In genomic region chr22:21946262-21946925, GRCh38 we compare ENCODE assay signal across 14 cellular contexts. TPM values are rescaled to one million over a fixed set of nuclear protein-coding genes. Genes with fewer than 3 reads are reported as not detected.
DNase-seq lines count a peak whose midpoint lies in the region; ATAC-seq and TF ChIP-seq lines count a peak whose summit lies in the region.
"Had no signal": no experiment of that assay in that cellular context is flagged by ENCODE, and none has a peak within 500 bp of the region (broad histone marks: within the 10 kb centered on the region; RNA-seq: fewer than 3 reads in every experiment).

No MANE protein-coding gene starts in this region.

- no peak overlapping the region for H3K4me3 Mint-ChIP-seq in HFFc6
- H3K4me3 Mint-ChIP-seq: activated naive CD8-positive, alpha-beta T cell treated with anti-CD3 and anti-CD28 coated beads, Interleukin-2, amount 10 ng/mL, durations not matched to agents 7 days and 5 days; CD4-positive, alpha-beta T cell had no signal

- H3K4me3 ChIP-seq in breast epithelium (peak overlapping the region in 1 of 3 donors; percentile 26), lower lobe of right lung (no peak overlapping the region), stomach smooth muscle (ENCODE audit: low read length in 2 of 2) (no peak overlapping the region)
- H3K4me3 ChIP-seq: colonic mucosa, ovary had no signal

- peak overlapping the region; percentile 97 for H3K27ac Mint-ChIP-seq in HFFc6
- H3K27ac Mint-ChIP-seq: activated naive CD8-positive, alpha-beta T cell treated with anti-CD3 and anti-CD28 coated beads, Interleukin-2, amount 10 ng/mL, durations not matched to agents 7 days and 5 days; CD4-positive, alpha-beta T cell had no signal

- peaks cover 16% of the 10 kb centered on the region for H3K36me3 Mint-ChIP-seq in HFFc6 (ENCODE audit: low read depth)

- H3K9ac ChIP-seq in stomach smooth muscle (ENCODE audit: low read length in 2 of 2) = peak overlapping the region in 1 of 2 donors; percentile 47

- intact Hi-C loops in breast epithelium (cut with DNase I; ENCODE audit: low total_unique reads) = no loop called here
- intact Hi-C loops in lower lobe of right lung (cut with DNase I) = no loop called here

- no peaks in the 10 kb centered on the region for H3K9me3 ChIP-seq in breast epithelium
- H3K9me3 ChIP-seq in lower lobe of right lung = no peaks in the 10 kb centered on the region
- H3K9me3 ChIP-seq in stomach smooth muscle (ENCODE audit: control insufficient read depth in 2 of 2, low read length in 2 of 2) = no peaks in the 10 kb centered on the region
- H3K9me3 ChIP-seq: colonic mucosa, ovary had no signal

- H3K4me1 Mint-ChIP-seq in HFFc6 (ENCODE audit: low read depth) = peaks cover 70% of the 10 kb centered on the region

- H3K27me3 ChIP-seq in breast epithelium (no peaks in the 10 kb centered on the region), lower lobe of right lung (ENCODE audit: low read depth) (no peaks in the 10 kb centered on the region), stomach smooth muscle (ENCODE audit: control insufficient read depth in 1 of 2, insufficient read depth in 2 of 2, low read length in 2 of 2) (no peaks in the 10 kb centered on the region)
- H3K27me3 ChIP-seq: colonic mucosa, ovary had no signal

- TF ChIP-seq CTCF in HFFc6 (IDR thresholded peaks at IDR 0.05) (no peak), breast epithelium (IDR thresholded peaks at IDR 0.05) (no peak), lower lobe of right lung (IDR thresholded peaks at IDR 0.05) (no peak)

- H3K36me3 ChIP-seq in breast epithelium (no peaks in the 10 kb centered on the region), lower lobe of right lung (peaks cover 27% of the 10 kb centered on the region), stomach smooth muscle (ENCODE audit: control insufficient read depth in 2 of 2, insufficient read depth in 2 of 2, low read length in 2 of 2) (peaks cover 14 to 15% of the 10 kb centered on the region in 2 donors)
- H3K36me3 ChIP-seq: colonic mucosa, ovary had no signal

- H3K27me3 Mint-ChIP-seq in HFFc6 (ENCODE audit: insufficient read depth) = no peaks in the 10 kb centered on the region; the same call in 1 of the 2 replicates
- H3K27me3 Mint-ChIP-seq: activated naive CD8-positive, alpha-beta T cell treated with anti-CD3 and anti-CD28 coated beads, Interleukin-2, amount 10 ng/mL, durations not matched to agents 7 days and 5 days; CD4-positive, alpha-beta T cell had no signal

- ATAC-seq in lower lobe of right lung = no peak

- no peaks in the 10 kb centered on the region for H3K9me3 Mint-ChIP-seq in HFFc6
- H3K9me3 Mint-ChIP-seq: activated naive CD8-positive, alpha-beta T cell treated with anti-CD3 and anti-CD28 coated beads, Interleukin-2, amount 10 ng/mL, durations not matched to agents 7 days and 5 days; CD4-positive, alpha-beta T cell had no signal

- H3K4me1 ChIP-seq in breast epithelium (peaks cover under 1 to 17% of the 10 kb centered on the region in 2 donors), lower lobe of right lung (peaks cover 94% of the 10 kb centered on the region), stomach smooth muscle (ENCODE audit: control insufficient read depth, insufficient read depth, low read length) (peaks cover 46% of the 10 kb centered on the region)

- TF ChIP-seq POLR2A in breast epithelium (IDR thresholded peaks at IDR 0.05) = no peak

- no peak for DNase-seq in HFFc6
- no peak for DNase-seq in breast epithelium (ENCODE audit: low spot score in 2 of 2)
- no peak for DNase-seq in lower lobe of right lung
- no peak for DNase-seq in NCI-H748 treated with DMSO at 0.1 percent for 48 hours (lab: John Stamatoyannopoulos, UW)
- DNase-seq in NCI-H774 (lab: John Stamatoyannopoulos, UW) = no peak
- DNase-seq in NCI-H345 (lab: John Stamatoyannopoulos, UW) = no peak
- DNase-seq in T-helper 2 cell = no peak
- DNase-seq: activated naive CD8-positive, alpha-beta T cell treated with anti-CD3 and anti-CD28 coated beads, Interleukin-2, amount 10 ng/mL, durations not matched to agents 7 days and 5 days; CD4-positive, alpha-beta T cell; colonic mucosa; GDM1; NCI-H1436 treated with DMSO at 0.1 percent for 48 hours had no signal

- H3K27ac ChIP-seq in breast epithelium (peak overlapping the region; percentile 90 to 97), lower lobe of right lung (peak overlapping the region; percentile 94), stomach smooth muscle (ENCODE audit: low read length) (peak overlapping the region; percentile 41)
- H3K27ac ChIP-seq: colonic mucosa, ovary had no signal

RNA-seq across cellular contexts. Expression of gene PPM1F, which starts 6.3 kb away (rescaled TPM):
- total RNA-seq in HFFc6 (2021; fragmentation: NEBNext Ultra II Directional; extraction: Animal tissue kit (Norgen Biotek cat#: 25700)) = 10 to 100 TPM; 56.1 to 65.3 (median 60.6) TPM
- total RNA-seq in breast epithelium (10 to 100 TPM; 24.3 to 45.2 (median 28.1) TPM), lower lobe of right lung (51.0 TPM)

RNA-seq across cellular contexts. Expression of gene TOP3B, which starts 36.2 kb away (rescaled TPM):
- total RNA-seq in HFFc6 (2021; fragmentation: NEBNext Ultra II Directional; extraction: Animal tissue kit (Norgen Biotek cat#: 25700)) = 10 to 100 TPM; 13.8 to 17.1 (median 15.2) TPM
- total RNA-seq in breast epithelium = 10 to 100 TPM; 20.2 to 34.8 (median 33.1) TPM
- total RNA-seq in lower lobe of right lung = 32.1 TPM

Comparison
In these comparisons a context has a peak if more than half of its experiments do, and no peak if none do; other contexts are left out.
1. H3K27ac ChIP-seq: peak in every context shown above with its lines; median percentile 94 in lower lobe of right lung; 94 in breast epithelium; 41 in stomach smooth muscle.